Comparison of ENCODE assay signal across 8 cellular contexts in the genomic region with DNA sequence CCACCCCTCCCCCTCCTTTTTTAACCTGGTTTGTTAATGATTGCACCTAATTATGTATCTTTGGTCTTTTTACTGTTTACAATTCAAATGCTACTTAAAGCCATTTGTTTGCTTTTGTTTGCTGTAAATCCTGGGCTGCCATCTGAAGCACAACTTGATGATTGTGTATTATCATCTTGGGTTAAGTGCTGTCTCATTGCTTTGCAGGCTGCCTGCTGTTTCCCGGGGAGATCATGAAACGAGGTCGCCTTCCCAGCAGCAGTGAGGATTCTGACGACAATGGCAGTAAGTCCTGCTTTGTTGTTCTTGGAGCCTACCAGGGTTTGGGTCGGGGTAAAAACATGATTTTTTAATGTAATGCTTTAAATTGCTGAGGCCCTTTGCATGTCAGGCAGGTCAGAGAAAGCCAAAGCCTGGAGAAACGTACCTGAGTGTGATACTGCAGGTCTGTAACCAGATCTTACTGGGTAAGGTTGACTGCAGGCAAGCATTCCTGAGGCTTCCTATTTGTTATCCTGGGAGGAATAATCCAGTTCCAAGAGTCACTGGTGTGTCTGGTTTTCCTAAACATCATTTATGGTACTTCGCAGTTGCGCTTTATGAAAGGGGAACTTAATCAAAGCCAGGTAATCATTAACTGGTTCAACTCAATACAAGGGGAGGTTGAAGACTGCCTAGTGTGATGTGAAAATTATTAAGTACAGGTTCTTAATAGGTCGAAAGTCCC.
A peak's percentile ranks its signal among the peaks of the same experiment; 100 is the strongest.
DNase-seq lines count a peak whose midpoint lies in the region; ATAC-seq, FAIRE-seq and TF ChIP-seq lines count a peak whose summit lies in the region.

No MANE protein-coding gene starts in this region.

- H3K4me3 ChIP-seq in OCI-LY3 (ENCODE audit: low read length), result peak overlapping the region; percentile 53

- H3K4me1 ChIP-seq in OCI-LY3 (ENCODE audit: low read length), result peaks cover 43% of the 10 kb centered on the region

- H2AFZ ChIP-seq in OCI-LY3 (ENCODE audit: low read depth, low read length), result no peak overlapping the region

- H3K27ac ChIP-seq in OCI-LY3 (ENCODE audit: low read length), result peak overlapping the region; percentile 78

- H3K79me2 ChIP-seq in OCI-LY3 (ENCODE audit: low read length), result peaks cover 95% of the 10 kb centered on the region

- H3K9ac ChIP-seq in OCI-LY3 (ENCODE audit: low read length), result 0 out of 2 replicates have a peak overlapping the region, but pooled peaks have one; percentile 32

- H4K20me1 ChIP-seq in OCI-LY3 (ENCODE audit: insufficient read depth, low read length), result peaks cover 70% of the 10 kb centered on the region

- H3K4me2 ChIP-seq in OCI-LY3 (ENCODE audit: low read length), result peak overlapping the region; percentile 86

- no peak for FAIRE-seq in HTR-8/SVneo (lab: Jason Lieb, UNC)

- H3K36me3 ChIP-seq in OCI-LY3 (replicated peaks; ENCODE audit: low read depth, low read length), result peaks cover 44% of the 10 kb centered on the region

- ATAC-seq in GM18498 (IDR thresholded peaks at IDR 0.05; ENCODE audit: unreplicated experiment) (peak; percentile 61), HG02610 (IDR thresholded peaks at IDR 0.05; ENCODE audit: unreplicated experiment) (peak; percentile 31)
- no peak for ATAC-seq in stimulated activated naive CD8-positive, alpha-beta T cell treated with anti-CD3 and anti-CD28 coated beads, Interleukin-15, Interleukin-2, amounts not matched to agents 100 U/mL and 50 U/mL, for 24 hours

- no peaks in the 10 kb centered on the region for H3K27me3 ChIP-seq in OCI-LY3 (ENCODE audit: low read depth, low read length)

- H3K9me3 ChIP-seq in OCI-LY3 (ENCODE audit: insufficient read depth, low read length), result no peaks in the 10 kb centered on the region

- TF ChIP-seq CTCF in OCI-LY3 (IDR thresholded peaks at IDR 0.05; ENCODE audit: low read depth, low read length), result no peak

- DNase-seq in left kidney (ENCODE audit: low read depth, low spot score) (peak; percentile 70), HTR-8/SVneo (ENCODE audit: insufficient read length, low spot score) (no peak), AG08395 (ENCODE audit: low spot score) (no peak)
- no peak for DNase-seq in stimulated activated naive CD8-positive, alpha-beta T cell treated with anti-CD3 and anti-CD28 coated beads, Interleukin-15, Interleukin-2, amounts not matched to agents 100 U/mL and 50 U/mL, for 24 hours
- DNase-seq in activated CD4-positive, alpha-beta T cell treated with anti-CD3 and anti-CD28 coated beads for 48 hours, result no peak
